In the genomic region with DNA sequence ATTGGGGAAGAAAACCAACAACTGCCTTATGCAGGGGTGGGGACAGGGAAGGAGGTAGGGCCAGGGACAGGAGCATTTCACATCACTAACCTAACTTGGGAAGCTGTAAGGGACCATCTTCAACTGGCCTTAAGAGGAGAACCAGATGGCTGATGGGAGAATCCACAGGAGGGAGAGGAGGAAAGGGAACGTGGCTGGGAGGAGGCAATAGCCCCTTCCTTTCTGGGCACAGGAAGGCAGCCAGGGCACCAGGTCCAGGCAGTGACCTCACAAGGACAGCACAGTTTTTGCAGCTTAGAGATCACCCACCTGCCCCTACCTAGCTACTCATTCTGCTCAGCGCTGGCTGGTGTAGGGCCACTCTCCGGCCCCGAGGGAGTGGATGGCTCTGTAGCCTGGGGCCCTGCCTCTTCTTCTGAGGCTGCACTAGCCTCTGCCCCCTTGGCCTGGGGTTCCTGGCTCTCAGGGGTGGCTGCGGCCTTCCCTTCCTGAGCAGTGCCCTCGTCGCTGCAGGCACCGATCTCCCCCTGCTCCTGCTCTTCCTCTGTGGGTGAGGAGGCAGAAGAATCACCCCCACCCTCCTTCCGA, we compare ENCODE assay signal across 8 cellular contexts. TPM values are rescaled to one million over a fixed set of nuclear protein-coding genes. Genes with fewer than 3 reads are reported as not detected.
DNase-seq lines count a peak whose midpoint lies in the region; ATAC-seq and TF ChIP-seq lines count a peak whose summit lies in the region.

No MANE protein-coding gene starts in this region.

- peak; percentile 2 for ATAC-seq in mucosa of descending colon

- H3K4me3 ChIP-seq in AG10803 (ENCODE audit: low read length) (peak overlapping the region; percentile 61), HAP-1 (peak overlapping the region; percentile 66), astrocyte of the spinal cord (ENCODE audit: low read depth, low read length) (peak overlapping the region; percentile 69), mucosa of descending colon (no peak overlapping the region), lower leg skin (ENCODE audit: low read depth, poor library complexity, severe bottlenecking) (no peak overlapping the region)

- WGBS in lower leg skin, 2 donors: 67 to 84% methylated on average over 9 of the region's 9 CpGs

- in situ Hi-C loops in HAP-1 (cut with MboI; ENCODE audit: low sequenced_read_pairs) (no loop called here), astrocyte of the spinal cord (cut with HindIII; ENCODE audit: low sequenced_read_pairs) (no loop called here)

- TF ChIP-seq CTCF in AG10803 (conservative IDR thresholded peaks at IDR 0.05; ENCODE audit: low read length): no peak
- TF ChIP-seq CTCF in astrocyte of the spinal cord (IDR thresholded peaks at IDR 0.05; ENCODE audit: low read depth, low read length): no peak
- TF ChIP-seq CTCF in mucosa of descending colon (IDR thresholded peaks at IDR 0.05): no peak
- no peak for TF ChIP-seq CTCF in lower leg skin (IDR thresholded peaks at IDR 0.05)

- intact Hi-C loops in mucosa of descending colon (cut with DNase I, micrococcal nuclease) (no loop called here), lower leg skin (cut with DNase I; ENCODE audit: low total_unique reads) (no loop called here)

- no peaks in the 10 kb centered on the region for H3K27me3 ChIP-seq in HAP-1 (ENCODE audit: low read depth)

- DNase-seq in AG10803 (ENCODE audit: low read depth) (no peak), HAP-1 (ENCODE audit: low spot score in 2 of 2) (peak in 1 of 2 experiments; percentile 42), astrocyte of the spinal cord (ENCODE audit: low read depth, low spot score) (no peak), mucosa of descending colon (peak in 1 of 3 donors; percentile 52), MV-4-11 (lab: John Stamatoyannopoulos, UW) (no peak), NCI-H1436 (lab: John Stamatoyannopoulos, UW) (no peak), lower leg skin (ENCODE audit: low spot score in 2 of 2) (no peak)
- no peak for DNase-seq in stimulated activated naive CD4-positive, alpha-beta T cell (lab: John Stamatoyannopoulos, UW)

- peaks cover 12% of the 10 kb centered on the region for H3K4me1 ChIP-seq in HAP-1
- H3K4me1 ChIP-seq in mucosa of descending colon (ENCODE audit: low read depth): peaks cover 36% of the 10 kb centered on the region

- H3K36me3 ChIP-seq in HAP-1 (replicated peaks): peaks cover 59% of the 10 kb centered on the region
- H3K36me3 ChIP-seq in mucosa of descending colon (ENCODE audit: low read depth): no peaks in the 10 kb centered on the region

- TF ChIP-seq POLR2A in lower leg skin (IDR thresholded peaks at IDR 0.05): no peak

- H3K9me3 ChIP-seq in HAP-1: no peaks in the 10 kb centered on the region
- no peaks in the 10 kb centered on the region for H3K9me3 ChIP-seq in mucosa of descending colon

RNA-seq across cellular contexts. Expression of a gene that starts 1.7 kb away (rescaled TPM):
- total RNA-seq in mucosa of descending colon: 100 to 1,000 TPM in 2 of 3 donors, 10 to 100 TPM in 1; 37.0 to 149 (median 140) TPM
- total RNA-seq in lower leg skin: 10 to 100 TPM in 2 of 4 donors, 1 to 10 TPM in 2; 6.9 to 21.0 (median 11.1) TPM

RNA-seq across cellular contexts. Expression of a gene that starts 27.9 kb away (rescaled TPM):
- total RNA-seq in mucosa of descending colon (10 to 100 TPM in 1 of 3 donors, 1 to 10 TPM in 2; 8.5 to 12.9 (median 9.2) TPM), lower leg skin (10 to 100 TPM in 2 of 4 donors, 1 to 10 TPM in 2; 7.2 to 20.1 (median 8.7) TPM)

RNA-seq across cellular contexts. Expression of a gene that starts 28.0 kb away (rescaled TPM):
- 1 to 10 TPM; 1.8 to 3.6 (median 2.3) TPM for total RNA-seq in mucosa of descending colon
- total RNA-seq in lower leg skin: 1 to 10 TPM in 1 of 4 donors, under 1 TPM in 2, not detected in 1; 0.42 to 1.5 (median 0.84) TPM

RNA-seq across cellular contexts. Expression of a gene that starts 42.5 kb away (rescaled TPM):
- total RNA-seq in mucosa of descending colon (100 to 1,000 TPM; 143 to 208 (median 203) TPM), lower leg skin (10 to 100 TPM; 45.7 to 53.9 (median 47.9) TPM)

RNA-seq across cellular contexts. Expression of a gene that starts 59.9 kb away (rescaled TPM):
- total RNA-seq in mucosa of descending colon: 10 to 100 TPM; 72.1 to 89.9 (median 73.1) TPM
- 100 to 1,000 TPM in 3 of 4 donors, 10 to 100 TPM in 1; 72.5 to 147 (median 105) TPM for total RNA-seq in lower leg skin

Comparison
In these comparisons a context has a peak if more than half of its experiments do, and no peak if none do; other contexts are left out.
1. H3K4me3 ChIP-seq: peak in AG10803 (single experiment), HAP-1 (single experiment) and astrocyte of the spinal cord (single experiment); none in mucosa of descending colon (single experiment) and lower leg skin (single experiment).